ENCODE assay signal across 1 cellular context in the genomic region with DNA sequence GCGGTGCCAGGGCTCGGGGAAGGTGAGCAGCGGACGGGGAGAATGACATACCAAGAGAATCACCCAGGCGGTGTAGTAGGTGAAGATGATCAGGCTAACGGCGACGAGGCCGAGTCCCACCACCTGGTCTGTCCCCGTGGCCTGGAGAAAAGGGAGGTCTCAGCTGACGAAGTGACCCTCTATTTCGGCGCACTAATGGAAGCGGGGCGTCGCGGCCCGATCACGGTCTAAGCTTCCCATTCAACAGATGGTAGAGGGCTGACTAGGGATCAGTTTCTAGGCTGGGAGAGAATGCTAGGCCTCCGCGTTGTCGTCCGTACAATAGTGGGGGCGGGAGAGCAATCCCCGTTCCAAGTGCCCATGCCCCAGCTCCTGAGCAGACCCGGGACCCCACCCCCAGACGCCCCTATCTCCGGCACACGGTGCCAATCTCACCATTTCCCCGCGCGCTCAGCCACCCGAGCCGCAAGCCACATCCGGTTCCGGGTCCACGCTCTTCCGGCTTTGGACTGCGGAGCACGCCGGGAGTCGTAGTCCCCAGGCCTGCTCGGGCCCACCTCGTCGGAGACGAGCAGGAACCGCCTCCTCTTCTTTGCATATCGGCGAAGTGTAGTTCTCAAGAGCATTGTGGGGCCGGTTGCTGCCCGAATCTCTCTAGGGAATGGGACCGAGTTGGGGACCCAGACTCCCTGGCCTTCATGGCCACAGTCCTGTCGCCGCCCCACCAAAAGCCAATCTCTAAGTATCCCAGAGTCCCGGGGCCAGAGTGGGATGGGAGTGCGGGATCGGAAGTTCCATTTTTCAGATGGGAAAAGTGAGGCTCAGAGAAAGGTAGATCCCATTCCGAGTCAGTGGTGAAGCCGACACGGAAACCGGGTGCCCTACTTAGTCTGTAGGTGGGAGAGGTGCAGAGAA.
A peak's percentile ranks its signal among the peaks of the same experiment; 100 is the strongest.
TF ChIP-seq lines count a peak whose summit lies in the region.

A gene with protein sequence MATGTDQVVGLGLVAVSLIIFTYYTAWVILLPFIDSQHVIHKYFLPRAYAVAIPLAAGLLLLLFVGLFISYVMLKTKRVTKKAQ (minus strand): TSS at position 472 of the 915 bp plus-strand sequence. CDS start 34 bp downstream, at position 438.

TF ChIP-seq in HepG2, 621 proteins besides CTCF, POLR2A, EP300 and RAD21 (continued from another document and continues in another):
- TF ChIP-seq, protein P1, sequence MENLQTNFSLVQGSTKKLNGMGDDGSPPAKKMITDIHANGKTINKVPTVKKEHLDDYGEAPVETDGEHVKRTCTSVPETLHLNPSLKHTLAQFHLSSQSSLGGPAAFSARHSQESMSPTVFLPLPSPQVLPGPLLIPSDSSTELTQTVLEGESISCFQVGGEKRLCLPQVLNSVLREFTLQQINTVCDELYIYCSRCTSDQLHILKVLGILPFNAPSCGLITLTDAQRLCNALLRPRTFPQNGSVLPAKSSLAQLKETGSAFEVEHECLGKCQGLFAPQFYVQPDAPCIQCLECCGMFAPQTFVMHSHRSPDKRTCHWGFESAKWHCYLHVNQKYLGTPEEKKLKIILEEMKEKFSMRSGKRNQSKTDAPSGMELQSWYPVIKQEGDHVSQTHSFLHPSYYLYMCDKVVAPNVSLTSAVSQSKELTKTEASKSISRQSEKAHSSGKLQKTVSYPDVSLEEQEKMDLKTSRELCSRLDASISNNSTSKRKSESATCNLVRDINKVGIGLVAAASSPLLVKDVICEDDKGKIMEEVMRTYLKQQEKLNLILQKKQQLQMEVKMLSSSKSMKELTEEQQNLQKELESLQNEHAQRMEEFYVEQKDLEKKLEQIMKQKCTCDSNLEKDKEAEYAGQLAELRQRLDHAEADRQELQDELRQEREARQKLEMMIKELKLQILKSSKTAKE (CRISPR knock-in tag; IDR thresholded peaks at IDR 0.05; ENCODE audit: borderline replicate concordance) = no peak
- TF ChIP-seq SIN3A (IDR thresholded peaks at IDR 0.05; ENCODE audit: borderline replicate concordance, low read depth, low read length) (peak; percentile 71; the same call in 1 of the 2 replicates), RORA (CRISPR knock-in tag; IDR thresholded peaks at IDR 0.05) (no peak), HMG20B (CRISPR knock-in tag; conservative IDR thresholded peaks at IDR 0.05) (no peak), FOXA1 (IDR thresholded peaks at IDR 0.05) (no peak), FOXA1 (CRISPR knock-in tag; IDR thresholded peaks at IDR 0.05) (no peak), U2AF2 (IDR thresholded peaks at IDR 0.05; ENCODE audit: low read depth, low read length) (no peak), ZNF331 (CRISPR knock-in tag; IDR thresholded peaks at IDR 0.05) (no peak), BORCS8-MEF2B (CRISPR knock-in tag; IDR thresholded peaks at IDR 0.05) (no peak), ZNF138 (CRISPR knock-in tag; IDR thresholded peaks at IDR 0.05; ENCODE audit: low read depth) (no peak), GABPB1 (CRISPR knock-in tag; IDR thresholded peaks at IDR 0.05) (peak; percentile 99), ZSCAN31 (CRISPR knock-in tag; IDR thresholded peaks at IDR 0.05; ENCODE audit: low read depth) (peak; percentile 60), TCF7 (IDR thresholded peaks at IDR 0.05; ENCODE audit: low read depth) (no peak), ZNF772 (CRISPR knock-in tag; IDR thresholded peaks at IDR 0.05) (no peak; the same call in 1 of the 2 replicates), ZC3H13 (CRISPR knock-in tag; IDR thresholded peaks at IDR 0.05) (peak; percentile 72; the same call in 1 of the 2 replicates), ZNF256 (CRISPR knock-in tag; conservative IDR thresholded peaks at IDR 0.05) (0 out of 2 replicates have a peak, but pooled peaks have one; percentile 22), PAF1 (CRISPR knock-in tag; IDR thresholded peaks at IDR 0.05) (peak; percentile 23; the same call in 1 of the 2 replicates), ZFP1 (CRISPR knock-in tag; IDR thresholded peaks at IDR 0.05) (no peak), PLRG1 (conservative IDR thresholded peaks at IDR 0.05) (no peak), DR1 (CRISPR knock-in tag; IDR thresholded peaks at IDR 0.05) (no peak), REL (CRISPR knock-in tag; conservative IDR thresholded peaks at IDR 0.05) (no peak), NFYB (CRISPR knock-in tag; IDR thresholded peaks at IDR 0.05) (no peak)
- TF ChIP-seq, protein P2, sequence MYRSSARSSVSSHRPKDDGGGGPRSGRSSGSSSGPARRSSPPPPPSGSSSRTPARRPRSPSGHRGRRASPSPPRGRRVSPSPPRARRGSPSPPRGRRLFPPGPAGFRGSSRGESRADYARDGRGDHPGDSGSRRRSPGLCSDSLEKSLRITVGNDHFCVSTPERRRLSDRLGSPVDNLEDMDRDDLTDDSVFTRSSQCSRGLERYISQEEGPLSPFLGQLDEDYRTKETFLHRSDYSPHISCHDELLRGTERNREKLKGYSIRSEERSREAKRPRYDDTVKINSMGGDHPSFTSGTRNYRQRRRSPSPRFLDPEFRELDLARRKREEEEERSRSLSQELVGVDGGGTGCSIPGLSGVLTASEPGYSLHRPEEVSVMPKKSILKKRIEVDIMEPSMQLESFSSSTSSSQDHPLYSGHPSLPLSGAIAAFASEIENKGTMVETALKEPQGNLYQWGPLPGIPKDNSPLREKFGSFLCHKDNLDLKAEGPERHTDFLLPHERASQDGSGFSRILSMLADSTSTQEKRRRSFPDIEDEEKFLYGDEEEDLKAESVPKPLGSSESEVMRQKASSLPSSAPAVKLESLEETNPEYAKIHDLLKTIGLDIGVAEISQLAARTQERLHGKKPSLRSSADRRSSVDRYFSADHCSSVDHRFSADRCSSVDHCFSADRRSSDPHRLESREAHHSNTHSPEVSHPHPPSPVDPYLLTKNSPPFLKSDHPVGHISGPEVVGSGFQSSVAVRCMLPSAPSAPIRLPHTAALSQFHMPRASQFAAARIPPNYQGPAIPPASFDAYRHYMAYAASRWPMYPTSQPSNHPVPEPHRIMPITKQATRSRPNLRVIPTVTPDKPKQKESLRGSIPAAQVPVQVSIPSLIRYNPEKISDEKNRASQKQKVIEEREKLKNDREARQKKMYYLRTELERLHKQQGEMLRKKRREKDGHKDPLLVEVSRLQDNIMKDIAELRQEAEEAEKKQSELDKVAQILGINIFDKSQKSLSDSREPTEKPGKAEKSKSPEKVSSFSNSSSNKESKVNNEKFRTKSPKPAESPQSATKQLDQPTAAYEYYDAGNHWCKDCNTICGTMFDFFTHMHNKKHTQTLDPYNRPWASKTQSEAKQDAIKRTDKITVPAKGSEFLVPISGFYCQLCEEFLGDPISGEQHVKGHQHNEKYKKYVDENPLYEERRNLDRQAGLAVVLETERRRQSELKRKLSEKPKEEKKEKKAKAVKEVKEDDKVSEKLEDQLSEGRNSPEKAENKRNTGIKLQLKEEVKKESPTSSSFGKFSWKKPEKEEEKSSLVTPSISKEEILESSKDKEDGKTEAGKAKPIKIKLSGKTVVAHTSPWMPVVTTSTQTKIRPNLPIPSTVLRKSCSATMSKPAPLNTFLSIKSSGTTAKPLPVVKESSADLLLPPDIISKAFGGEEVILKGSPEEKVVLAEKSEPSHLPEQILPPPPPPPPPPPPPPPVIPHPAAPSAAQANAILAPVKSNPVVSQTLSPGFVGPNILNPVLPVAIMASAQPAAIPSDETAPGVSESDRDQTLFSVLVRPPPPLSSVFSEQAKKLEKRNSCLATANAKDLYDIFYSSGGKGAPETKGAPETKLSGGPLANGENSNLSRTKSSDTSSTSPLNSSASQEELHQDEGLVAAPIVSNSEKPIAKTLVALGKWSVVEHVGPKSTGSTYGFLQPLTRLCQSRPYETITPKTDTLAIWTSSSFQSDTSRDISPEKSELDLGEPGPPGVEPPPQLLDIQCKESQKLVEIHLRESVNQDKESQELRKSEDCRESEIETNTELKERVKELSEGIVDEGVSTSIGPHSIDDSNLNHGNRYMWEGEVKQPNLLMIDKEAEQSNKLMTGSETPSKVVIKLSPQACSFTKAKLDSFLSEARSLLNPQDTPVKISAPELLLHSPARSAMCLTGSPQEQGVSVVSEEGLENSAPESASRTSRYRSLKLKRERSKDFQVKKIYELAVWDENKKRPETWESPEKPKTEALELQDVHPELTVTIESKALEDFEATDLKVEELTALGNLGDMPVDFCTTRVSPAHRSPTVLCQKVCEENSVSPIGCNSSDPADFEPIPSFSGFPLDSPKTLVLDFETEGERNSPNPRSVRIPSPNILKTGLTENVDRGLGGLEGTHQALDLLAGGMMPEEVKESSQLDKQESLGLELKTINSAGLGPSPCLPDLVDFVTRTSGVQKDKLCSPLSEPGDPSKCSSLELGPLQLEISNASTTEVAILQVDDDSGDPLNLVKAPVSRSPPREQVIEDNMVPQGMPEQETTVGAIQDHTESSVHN (CRISPR knock-in tag; IDR thresholded peaks at IDR 0.05) = no peak
- TF ChIP-seq, protein P3, sequence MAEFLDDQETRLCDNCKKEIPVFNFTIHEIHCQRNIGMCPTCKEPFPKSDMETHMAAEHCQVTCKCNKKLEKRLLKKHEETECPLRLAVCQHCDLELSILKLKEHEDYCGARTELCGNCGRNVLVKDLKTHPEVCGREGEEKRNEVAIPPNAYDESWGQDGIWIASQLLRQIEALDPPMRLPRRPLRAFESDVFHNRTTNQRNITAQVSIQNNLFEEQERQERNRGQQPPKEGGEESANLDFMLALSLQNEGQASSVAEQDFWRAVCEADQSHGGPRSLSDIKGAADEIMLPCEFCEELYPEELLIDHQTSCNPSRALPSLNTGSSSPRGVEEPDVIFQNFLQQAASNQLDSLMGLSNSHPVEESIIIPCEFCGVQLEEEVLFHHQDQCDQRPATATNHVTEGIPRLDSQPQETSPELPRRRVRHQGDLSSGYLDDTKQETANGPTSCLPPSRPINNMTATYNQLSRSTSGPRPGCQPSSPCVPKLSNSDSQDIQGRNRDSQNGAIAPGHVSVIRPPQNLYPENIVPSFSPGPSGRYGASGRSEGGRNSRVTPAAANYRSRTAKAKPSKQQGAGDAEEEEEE (CRISPR knock-in tag; IDR thresholded peaks at IDR 0.05; ENCODE audit: borderline replicate concordance) = no peak
- TF ChIP-seq, protein P4, sequence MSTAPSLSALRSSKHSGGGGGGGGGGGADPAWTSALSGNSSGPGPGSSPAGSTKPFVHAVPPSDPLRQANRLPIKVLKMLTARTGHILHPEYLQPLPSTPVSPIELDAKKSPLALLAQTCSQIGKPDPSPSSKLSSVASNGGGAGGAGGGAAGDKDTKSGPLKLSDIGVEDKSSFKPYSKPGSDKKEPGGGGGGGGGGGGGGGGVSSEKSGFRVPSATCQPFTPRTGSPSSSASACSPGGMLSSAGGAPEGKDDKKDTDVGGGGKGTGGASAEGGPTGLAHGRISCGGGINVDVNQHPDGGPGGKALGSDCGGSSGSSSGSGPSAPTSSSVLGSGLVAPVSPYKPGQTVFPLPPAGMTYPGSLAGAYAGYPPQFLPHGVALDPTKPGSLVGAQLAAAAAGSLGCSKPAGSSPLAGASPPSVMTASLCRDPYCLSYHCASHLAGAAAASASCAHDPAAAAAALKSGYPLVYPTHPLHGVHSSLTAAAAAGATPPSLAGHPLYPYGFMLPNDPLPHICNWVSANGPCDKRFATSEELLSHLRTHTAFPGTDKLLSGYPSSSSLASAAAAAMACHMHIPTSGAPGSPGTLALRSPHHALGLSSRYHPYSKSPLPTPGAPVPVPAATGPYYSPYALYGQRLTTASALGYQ (CRISPR knock-in tag; IDR thresholded peaks at IDR 0.05) = no peak
- TF ChIP-seq, protein P5, sequence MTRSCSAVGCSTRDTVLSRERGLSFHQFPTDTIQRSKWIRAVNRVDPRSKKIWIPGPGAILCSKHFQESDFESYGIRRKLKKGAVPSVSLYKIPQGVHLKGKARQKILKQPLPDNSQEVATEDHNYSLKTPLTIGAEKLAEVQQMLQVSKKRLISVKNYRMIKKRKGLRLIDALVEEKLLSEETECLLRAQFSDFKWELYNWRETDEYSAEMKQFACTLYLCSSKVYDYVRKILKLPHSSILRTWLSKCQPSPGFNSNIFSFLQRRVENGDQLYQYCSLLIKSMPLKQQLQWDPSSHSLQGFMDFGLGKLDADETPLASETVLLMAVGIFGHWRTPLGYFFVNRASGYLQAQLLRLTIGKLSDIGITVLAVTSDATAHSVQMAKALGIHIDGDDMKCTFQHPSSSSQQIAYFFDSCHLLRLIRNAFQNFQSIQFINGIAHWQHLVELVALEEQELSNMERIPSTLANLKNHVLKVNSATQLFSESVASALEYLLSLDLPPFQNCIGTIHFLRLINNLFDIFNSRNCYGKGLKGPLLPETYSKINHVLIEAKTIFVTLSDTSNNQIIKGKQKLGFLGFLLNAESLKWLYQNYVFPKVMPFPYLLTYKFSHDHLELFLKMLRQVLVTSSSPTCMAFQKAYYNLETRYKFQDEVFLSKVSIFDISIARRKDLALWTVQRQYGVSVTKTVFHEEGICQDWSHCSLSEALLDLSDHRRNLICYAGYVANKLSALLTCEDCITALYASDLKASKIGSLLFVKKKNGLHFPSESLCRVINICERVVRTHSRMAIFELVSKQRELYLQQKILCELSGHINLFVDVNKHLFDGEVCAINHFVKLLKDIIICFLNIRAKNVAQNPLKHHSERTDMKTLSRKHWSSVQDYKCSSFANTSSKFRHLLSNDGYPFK (CRISPR knock-in tag; IDR thresholded peaks at IDR 0.05; ENCODE audit: borderline replicate concordance) = peak; percentile 74; the same call in 1 of the 2 replicates
- TF ChIP-seq, protein P6, sequence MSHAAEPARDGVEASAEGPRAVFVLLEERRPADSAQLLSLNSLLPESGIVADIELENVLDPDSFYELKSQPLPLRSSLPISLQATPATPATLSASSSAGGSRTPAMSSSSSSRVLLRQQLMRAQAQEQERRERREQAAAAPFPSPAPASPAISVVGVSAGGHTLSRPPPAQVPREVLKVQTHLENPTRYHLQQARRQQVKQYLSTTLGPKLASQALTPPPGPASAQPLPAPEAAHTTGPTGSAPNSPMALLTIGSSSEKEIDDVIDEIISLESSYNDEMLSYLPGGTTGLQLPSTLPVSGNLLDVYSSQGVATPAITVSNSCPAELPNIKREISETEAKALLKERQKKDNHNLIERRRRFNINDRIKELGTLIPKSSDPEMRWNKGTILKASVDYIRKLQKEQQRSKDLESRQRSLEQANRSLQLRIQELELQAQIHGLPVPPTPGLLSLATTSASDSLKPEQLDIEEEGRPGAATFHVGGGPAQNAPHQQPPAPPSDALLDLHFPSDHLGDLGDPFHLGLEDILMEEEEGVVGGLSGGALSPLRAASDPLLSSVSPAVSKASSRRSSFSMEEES (CRISPR knock-in tag; IDR thresholded peaks at IDR 0.05) = no peak
- TF ChIP-seq, protein P7, sequence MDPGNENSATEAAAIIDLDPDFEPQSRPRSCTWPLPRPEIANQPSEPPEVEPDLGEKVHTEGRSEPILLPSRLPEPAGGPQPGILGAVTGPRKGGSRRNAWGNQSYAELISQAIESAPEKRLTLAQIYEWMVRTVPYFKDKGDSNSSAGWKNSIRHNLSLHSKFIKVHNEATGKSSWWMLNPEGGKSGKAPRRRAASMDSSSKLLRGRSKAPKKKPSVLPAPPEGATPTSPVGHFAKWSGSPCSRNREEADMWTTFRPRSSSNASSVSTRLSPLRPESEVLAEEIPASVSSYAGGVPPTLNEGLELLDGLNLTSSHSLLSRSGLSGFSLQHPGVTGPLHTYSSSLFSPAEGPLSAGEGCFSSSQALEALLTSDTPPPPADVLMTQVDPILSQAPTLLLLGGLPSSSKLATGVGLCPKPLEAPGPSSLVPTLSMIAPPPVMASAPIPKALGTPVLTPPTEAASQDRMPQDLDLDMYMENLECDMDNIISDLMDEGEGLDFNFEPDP (CRISPR knock-in tag; conservative IDR thresholded peaks at IDR 0.05) = no peak
